Comparison of ENCODE assay signal across 33 cellular contexts in genomic region chr10:113434950-113435349, GRCh38.
"Had no signal": no experiment of that assay in that cellular context is flagged by ENCODE, and none has a peak within 500 bp of the region (broad histone marks: within the 10 kb centered on the region; RNA-seq: fewer than 3 reads in every experiment).

No MANE protein-coding gene starts in this region.

- H3K27ac ChIP-seq: adrenal gland, cardiac muscle cell, VCaP had no signal

- FAIRE-seq: bronchial epithelial cell, TTC549 had no signal

- ATAC-seq: activated CD8-positive, alpha-beta T cell treated with anti-CD3 and anti-CD28 coated beads for 36 hours; activated naive CD4-positive, alpha-beta T cell treated with anti-CD3 and anti-CD28 coated beads, Interleukin-2, amount 50 U/mL, for 72 hours; activated T-cell treated with anti-CD3 and anti-CD28 coated beads, Interleukin-2, amount 50 U/mL, for 4 hours; activated T-cell treated with anti-CD3 and anti-CD28 coated beads, Interleukin-2, amount 50 U/mL, for 72 hours; activated T-helper 17 cell treated with anti-CD3 and anti-CD28 coated beads, Interleukin-2, amount 50 U/mL, for 72 hours had no signal

- H3K27me3 ChIP-seq: adrenal gland, cardiac muscle cell had no signal

- H3K9me3 ChIP-seq: adrenal gland had no signal

- DNase-seq: activated B cell treated with CpG ODN at 0.5 μM for 24 hours; activated CD4-positive, alpha-beta memory T cell treated with anti-CD3 and anti-CD28 coated beads for 36 hours; activated CD4-positive, alpha-beta T cell treated with anti-CD3 and anti-CD28 coated beads for 4 hours; activated CD4-positive, alpha-beta T cell treated with anti-CD3 and anti-CD28 coated beads, Interleukin-2, amount 10 ng/mL, durations not matched to agents 24 days and 14 days; activated CD4-positive, alpha-beta T cell treated with anti-CD3 and anti-CD28 coated beads, Interleukin-2, amount 50 U/mL, for 1 hour; activated CD4-positive, alpha-beta T cell treated with anti-CD3 and anti-CD28 coated beads, Interleukin-2, amount 50 U/mL, for 4 hours; activated CD4-positive, CD25-positive, alpha-beta regulatory T cell treated with anti-CD3 and anti-CD28 coated beads, Interleukin-2, amount 50 U/mL, for 72 hours; activated CD8-positive, alpha-beta memory T cell treated with anti-CD3 and anti-CD28 coated beads, Interleukin-2, amount 50 U/mL, for 4 hours; activated CD8-positive, alpha-beta T cell treated with anti-CD3 and anti-CD28 coated beads for 36 hours; activated effector memory CD4-positive, alpha-beta T cell treated with anti-CD3 and anti-CD28 coated beads, Interleukin-2, amount 50 U/mL, for 16 hours; activated gamma-delta T cell treated with Interleukin-2 at 50 U/mL for 16 hours; activated naive CD4-positive, alpha-beta T cell; activated naive CD4-positive, alpha-beta T cell treated with anti-CD3 and anti-CD28 coated beads for 36 hours; activated naive CD4-positive, alpha-beta T cell treated with anti-CD3 and anti-CD28 coated beads, Interleukin-2, amount 50 U/mL, for 16 hours; activated naive CD8-positive, alpha-beta T cell treated with anti-CD3 and anti-CD28 coated beads for 36 hours; activated T-cell treated with anti-CD3 and anti-CD28 coated beads for 4 hours; activated T-cell treated with anti-CD3 and anti-CD28 coated beads, Interleukin-2, amount 50 U/mL, for 1 hour; activated T-cell treated with anti-CD3 and anti-CD28 coated beads, Interleukin-2, amount 50 U/mL, for 4 hours; activated T-cell treated with anti-CD3 and anti-CD28 coated beads, Interleukin-2, amount 50 U/mL, for 72 hours; amniotic stem cell; aorta; caudate nucleus; cerebellar nuclear complex; T-helper 1 cell; T-helper 2 cell; T-helper 9 cell had no signal

- H3K4me3 ChIP-seq: adrenal gland, cardiac muscle cell had no signal

- H3K36me3 ChIP-seq: adrenal gland, cardiac muscle cell had no signal

- H3K4me1 ChIP-seq: adrenal gland had no signal
